Comparison of ENCODE assay signal across 19 cellular contexts in the genomic region with DNA sequence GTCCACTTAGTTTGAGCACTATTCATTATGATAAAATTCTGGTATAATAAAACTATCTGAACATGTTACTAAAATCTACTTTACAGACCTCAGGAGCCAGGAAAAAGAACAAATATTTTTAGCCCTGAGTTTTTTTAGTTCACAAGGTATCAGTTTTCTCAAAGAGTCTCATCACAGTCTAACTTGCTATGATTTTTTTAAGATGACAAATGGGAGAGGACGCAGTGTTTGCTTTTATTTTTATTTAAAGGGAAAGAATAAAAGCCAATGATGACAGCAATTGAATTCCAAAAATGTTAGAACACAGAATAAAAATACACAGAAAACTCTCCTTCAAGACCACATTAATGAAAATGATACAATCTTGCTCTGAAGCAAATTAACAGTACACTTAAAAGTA. TPM values are rescaled to one million over a fixed set of nuclear protein-coding genes. Genes with fewer than 3 reads are reported as not detected.
DNase-seq lines count a peak whose midpoint lies in the region; ATAC-seq and TF ChIP-seq lines count a peak whose summit lies in the region.
"Had no signal": no experiment of that assay in that cellular context is flagged by ENCODE, and none has a peak within 500 bp of the region (broad histone marks: within the 10 kb centered on the region; RNA-seq: fewer than 3 reads in every experiment).

No MANE protein-coding gene starts in this region.

- H2AFZ ChIP-seq in OCI-LY7 (ENCODE audit: low read length) = no peak overlapping the region

- peaks cover 77% of the 10 kb centered on the region for H3K4me1 Mint-ChIP-seq in CD4-positive, alpha-beta T cell (ENCODE audit: low read depth)
- peaks cover 21% of the 10 kb centered on the region for H3K4me1 Mint-ChIP-seq in dendritic cell treated with granulocyte-macrophage colony-stimulating factor and Interleukin-4, amounts not matched to agents 40 ng/mL and 50 ng/mL, for 4 days (ENCODE audit: low read depth)
- peaks cover 49% of the 10 kb centered on the region for H3K4me1 Mint-ChIP-seq in nephron progenitor cell

- DNase-seq in CD4-positive, alpha-beta T cell = no peak
- DNase-seq in LHCN-M2 (ENCODE audit: low read depth) (peak; percentile 22), nephron progenitor cell (no peak), left lung (no peak), right cardiac atrium (no peak), OCI-LY7 (ENCODE audit: low spot score) (no peak), SW 1271 (lab: John Stamatoyannopoulos, UW) (no peak)
- DNase-seq: activated B cell treated with CpG ODN at 0.5 μM for 24 hours; activated CD4-positive, alpha-beta T cell treated with anti-CD3 and anti-CD28 coated beads, Interleukin-2, amount 50 U/mL, for 48 hours; immature natural killer cell; KBM-7; left ventricle myocardium inferior; MV-4-11; NCI-H1694; NCI-H226; Peyer's patch; stimulated activated CD8-positive, alpha-beta memory T cell treated with anti-CD3 and anti-CD28 coated beads, Interleukin-4, amount 100 ng/mL, for 48 hours had no signal

- peaks cover 74% of the 10 kb centered on the region for H3K36me3 Mint-ChIP-seq in CD4-positive, alpha-beta T cell (ENCODE audit: low read depth)
- peaks cover 61% of the 10 kb centered on the region for H3K36me3 Mint-ChIP-seq in dendritic cell treated with granulocyte-macrophage colony-stimulating factor and Interleukin-4, amounts not matched to agents 40 ng/mL and 50 ng/mL, for 4 days (ENCODE audit: low read depth)
- H3K36me3 Mint-ChIP-seq in nephron progenitor cell (ENCODE audit: low read depth) = peaks cover 36% of the 10 kb centered on the region

- no peaks in the 10 kb centered on the region for H3K9me2 ChIP-seq in OCI-LY7 (ENCODE audit: insufficient read depth, low read length)

- H3K4me2 ChIP-seq in OCI-LY7 (ENCODE audit: low read length) = no peak overlapping the region
- H3K4me2 ChIP-seq: BLaER1 had no signal

- H4K20me1 ChIP-seq in OCI-LY7 (ENCODE audit: insufficient read depth, low read length) = peaks cover 29% of the 10 kb centered on the region

- CTCF ChIA-PET in CD4-positive, alpha-beta T cell (lab: Charles Lee) = interaction anchor here (2.3 kb wide), 1 partner anchor 8 kb away, joined by 7 read pairs; no protein-coding TSS in a partner anchor
- CTCF ChIA-PET in OCI-LY7 (lab: Charles Lee; ENCODE audit: unreplicated experiment) = interaction anchor here (0.6 kb wide), 1 partner anchor 267 kb away, joined by 3 read pairs; no protein-coding TSS in a partner anchor

- no peak overlapping the region for H3K27ac ChIP-seq in CD4-positive, alpha-beta T cell (ENCODE audit: low read depth, low read length)
- H3K27ac ChIP-seq in left lung = no peak overlapping the region
- no peak overlapping the region for H3K27ac ChIP-seq in right cardiac atrium (ENCODE audit: low read length)
- no peak overlapping the region for H3K27ac ChIP-seq in OCI-LY7 (ENCODE audit: low read depth, low read length, poor library complexity, severe bottlenecking)
- H3K27ac ChIP-seq: BLaER1, left ventricle myocardium inferior, Peyer's patch had no signal

- no peaks in the 10 kb centered on the region for H3K9me3 ChIP-seq in CD4-positive, alpha-beta T cell (ENCODE audit: control insufficient read depth, low read length)
- H3K9me3 ChIP-seq in left lung (no peaks in the 10 kb centered on the region), right cardiac atrium (ENCODE audit: control insufficient read depth, low read length) (no peaks in the 10 kb centered on the region), OCI-LY7 (ENCODE audit: low read length) (no peaks in the 10 kb centered on the region)
- H3K9me3 ChIP-seq: BLaER1, left ventricle myocardium inferior, Peyer's patch had no signal

- no peaks in the 10 kb centered on the region for H3K27me3 ChIP-seq in CD4-positive, alpha-beta T cell (ENCODE audit: control insufficient read depth, insufficient read depth, low read length)
- H3K27me3 ChIP-seq in left lung (no peaks in the 10 kb centered on the region), right cardiac atrium (ENCODE audit: control insufficient read depth, insufficient read depth) (no peaks in the 10 kb centered on the region)
- H3K27me3 ChIP-seq: BLaER1, Peyer's patch had no signal

- H3K4me3 ChIP-seq in left lung (no peak overlapping the region), right cardiac atrium (ENCODE audit: low read length) (no peak overlapping the region), OCI-LY7 (ENCODE audit: low read depth, low read length, poor library complexity, severe bottlenecking) (no peak overlapping the region)
- H3K4me3 ChIP-seq: BLaER1, left ventricle myocardium inferior, Peyer's patch had no signal

- no peak for TF ChIP-seq CTCF in CD4-positive, alpha-beta T cell (IDR thresholded peaks at IDR 0.05)
- TF ChIP-seq CTCF in nephron progenitor cell (IDR thresholded peaks at IDR 0.05) (no peak), left lung (IDR thresholded peaks at IDR 0.05) (no peak), OCI-LY7 (conservative IDR thresholded peaks at IDR 0.05; ENCODE audit: low read length) (no peak)

- H3K4me1 ChIP-seq in left lung (peaks cover 14 to 51% of the 10 kb centered on the region in 2 donors), right cardiac atrium (ENCODE audit: control insufficient read depth, insufficient read depth, low read length) (peaks cover 3% of the 10 kb centered on the region), OCI-LY7 (ENCODE audit: insufficient read depth, low read length, poor library complexity, severe bottlenecking) (peaks cover 17% of the 10 kb centered on the region)

- no peaks in the 10 kb centered on the region for H3K27me3 Mint-ChIP-seq in CD4-positive, alpha-beta T cell
- no peaks in the 10 kb centered on the region for H3K27me3 Mint-ChIP-seq in dendritic cell treated with granulocyte-macrophage colony-stimulating factor and Interleukin-4, amounts not matched to agents 40 ng/mL and 50 ng/mL, for 4 days
- no peaks in the 10 kb centered on the region for H3K27me3 Mint-ChIP-seq in nephron progenitor cell (ENCODE audit: low read depth, poor library complexity)
- H3K27me3 Mint-ChIP-seq: activated B cell treated with CpG ODN at 0.5 μM for 24 hours had no signal

- no TSS peak for BruUV-seq in OCI-LY7 (replicated peaks; lab: Mats Ljungman, UMichigan)

- no peak overlapping the region for H3K4me3 Mint-ChIP-seq in CD4-positive, alpha-beta T cell
- no peak overlapping the region for H3K4me3 Mint-ChIP-seq in dendritic cell treated with granulocyte-macrophage colony-stimulating factor and Interleukin-4, amounts not matched to agents 40 ng/mL and 50 ng/mL, for 4 days
- H3K4me3 Mint-ChIP-seq in nephron progenitor cell = no peak overlapping the region
- H3K4me3 Mint-ChIP-seq: activated B cell treated with CpG ODN at 0.5 μM for 24 hours had no signal

- intact Hi-C loops in CD4-positive, alpha-beta T cell (cut with DNase I, micrococcal nuclease) = no loop called here
- intact Hi-C loops in dendritic cell treated with granulocyte-macrophage colony-stimulating factor and Interleukin-4, amounts not matched to agents 40 ng/mL and 50 ng/mL, for 4 days (cut with micrococcal nuclease) = loop anchor here (10.0 kb wide), 1 partner anchor 53 kb away; no protein-coding TSS in a partner anchor
- intact Hi-C loops in left lung (cut with DNase I) = no loop called here
- intact Hi-C loops in right cardiac atrium (cut with DNase I) = no loop called here
- intact Hi-C loops in OCI-LY7 (cut with micrococcal nuclease; ENCODE audit: unreplicated experiment) = no loop called here

- ATAC-seq in CD4-positive, alpha-beta T cell (ENCODE audit: poor library complexity) = no peak
- ATAC-seq in left lung = no peak
- no peak for ATAC-seq in right cardiac atrium

- H3K9me3 Mint-ChIP-seq in CD4-positive, alpha-beta T cell = no peaks in the 10 kb centered on the region
- H3K9me3 Mint-ChIP-seq in dendritic cell treated with granulocyte-macrophage colony-stimulating factor and Interleukin-4, amounts not matched to agents 40 ng/mL and 50 ng/mL, for 4 days = no peaks in the 10 kb centered on the region
- no peaks in the 10 kb centered on the region for H3K9me3 Mint-ChIP-seq in nephron progenitor cell
- H3K9me3 Mint-ChIP-seq: activated B cell treated with CpG ODN at 0.5 μM for 24 hours, immature natural killer cell had no signal

- POLR2A ChIA-PET in CD4-positive, alpha-beta T cell (lab: Charles Lee) = no interaction called here
- POLR2A ChIA-PET in OCI-LY7 (lab: Charles Lee) = interaction anchor here (0.6 kb wide), 1 partner anchor 19 kb away, joined by 3 read pairs; no protein-coding TSS in a partner anchor

- WGBS in right cardiac atrium = 42% methylated on average over 1 of the region's 1 CpG

- peak overlapping the region; percentile 30 for H3K27ac Mint-ChIP-seq in CD4-positive, alpha-beta T cell
- peak overlapping the region; percentile 25 for H3K27ac Mint-ChIP-seq in dendritic cell treated with granulocyte-macrophage colony-stimulating factor and Interleukin-4, amounts not matched to agents 40 ng/mL and 50 ng/mL, for 4 days
- peak overlapping the region; percentile 55 for H3K27ac Mint-ChIP-seq in nephron progenitor cell
- H3K27ac Mint-ChIP-seq: activated B cell treated with CpG ODN at 0.5 μM for 24 hours had no signal

- H3K36me3 ChIP-seq in left lung = peaks cover 0 to 46% of the 10 kb centered on the region in 2 donors
- peaks cover 84% of the 10 kb centered on the region for H3K36me3 ChIP-seq in OCI-LY7 (ENCODE audit: insufficient read depth, low read length)

- peaks cover 96% of the 10 kb centered on the region for H3K79me2 ChIP-seq in OCI-LY7 (ENCODE audit: insufficient read depth, low read depth, low read length)

RNA-seq across cellular contexts. Expression of gene MED13, which starts 7.4 kb away (rescaled TPM):
- 10 to 100 TPM; 75.7 to 85.8 TPM for total RNA-seq in CD4-positive, alpha-beta T cell
- total RNA-seq in LHCN-M2 (2014; rRNA removed) (19.9 and 30.0 TPM in 2 replicates), left lung (10 to 100 TPM; 63.1 to 65.1 TPM), right cardiac atrium (10 to 100 TPM; 26.0 to 49.8 (median 34.2) TPM), OCI-LY7 (2022) (70.8 and 80.3 TPM in 2 replicates)
- polyA plus RNA-seq in LHCN-M2 (2012) = 5.5 TPM
- polyA plus RNA-seq in right cardiac atrium = 6.6 TPM
- total RNA-seq in OCI-LY7 (2014; rRNA removed; shearing (Covaris generic)) = 32.5 and 42.3 TPM in 2 replicates
